In the genomic region with DNA sequence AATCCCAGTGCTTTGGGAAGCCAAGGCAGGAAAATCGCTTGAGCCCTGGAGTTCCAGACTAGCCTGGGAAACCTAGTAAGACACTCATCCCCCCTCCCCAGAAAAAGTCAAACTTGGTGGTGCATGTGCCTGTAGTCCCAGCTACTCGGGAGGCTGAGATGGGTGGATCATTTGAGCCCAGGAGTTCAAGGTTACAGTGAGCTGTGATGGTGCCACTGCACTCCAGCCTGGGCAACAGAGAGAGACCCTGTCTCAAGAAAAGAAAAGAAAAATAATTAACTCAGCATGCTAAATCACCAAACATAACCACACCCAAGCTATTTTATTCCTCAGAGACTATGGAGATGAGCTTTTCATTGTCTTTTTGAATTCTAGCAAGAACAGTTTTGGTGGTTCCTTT, we compare ENCODE assay signal across 26 cellular contexts. TPM values are rescaled to one million over a fixed set of nuclear protein-coding genes. Genes with fewer than 3 reads are reported as not detected.
A peak's percentile ranks its signal among the peaks of the same experiment; 100 is the strongest.
DNase-seq lines count a peak whose midpoint lies in the region; ATAC-seq, FAIRE-seq and TF ChIP-seq lines count a peak whose summit lies in the region.
"Had no signal": no experiment of that assay in that cellular context is flagged by ENCODE, and none has a peak within 500 bp of the region (broad histone marks: within the 10 kb centered on the region; RNA-seq: fewer than 3 reads in every experiment).

No MANE protein-coding gene starts in this region.

- no peaks in the 10 kb centered on the region for H3F3A ChIP-seq in SK-N-SH (replicated peaks; ENCODE audit: insufficient read depth)

- H3K27ac ChIP-seq in SK-N-SH (ENCODE audit: low read depth in 2 of 2, low read length in 1 of 2) (no peak overlapping the region; a peak in 1 of 4 replicates), mesendoderm (ENCODE audit: low read depth, low read length) (no peak overlapping the region), vagina (peak overlapping the region; percentile 26)
- H3K27ac ChIP-seq: 22Rv1, HL-60, KMS-11, Peyer's patch, SJSA1 had no signal

- no peak for TF ChIP-seq POLR2A in vagina (IDR thresholded peaks at IDR 0.05)

- intact Hi-C loops in vagina (cut with DNase I) (no loop called here), Right ventricle myocardium inferior (cut with DNase I) (loop anchor here (5.0 kb wide), 1 partner anchor 152 kb away; a partner anchor contains a TSS)

- no peak overlapping the region for H3K23ac ChIP-seq in mesendoderm (ENCODE audit: low read length)

- no peak overlapping the region for H3K4me2 ChIP-seq in SK-N-SH
- no peak overlapping the region for H3K4me2 ChIP-seq in mesendoderm (ENCODE audit: low read length)

- 73% methylated on average over 2 of the region's 2 CpGs for WGBS in SK-N-SH (ENCODE audit: low lambda C conversion rate)
- no CpG with 5 or more reads among the region's 2 CpGs for WGBS in mesendoderm (ENCODE audit: extremely low coverage, insufficient coverage, low lambda C conversion rate)

- H3K9me2 ChIP-seq in SK-N-SH: no peaks in the 10 kb centered on the region

- H2BK120ac ChIP-seq in mesendoderm (ENCODE audit: low read depth, low read length): no peak overlapping the region

- no peak for FAIRE-seq in HTR-8/SVneo (lab: Jason Lieb, UNC)

- CTCF ChIA-PET in SK-N-SH (lab: Yijun Ruan, JAX): interaction anchor here (1.0 to 3.6 kb wide), 25 partner anchors 8 to 459 kb away, joined by 3 to 44 read pairs (median 6); a partner anchor contains a TSS

- H3K56ac ChIP-seq in mesendoderm (ENCODE audit: low read length): no peak overlapping the region

- POLR2A ChIA-PET in SK-N-SH (lab: Yijun Ruan, JAX): interaction anchor here (1.2 kb wide), 1 partner anchor 154 kb away, joined by 4 read pairs; no protein-coding TSS in a partner anchor

- TF ChIP-seq EP300 in SK-N-SH (IDR thresholded peaks at IDR 0.05; ENCODE audit: borderline replicate concordance in 1 of 2, low read depth in 1 of 2, low read length in 1 of 2): no peak

- H3K4me1 ChIP-seq in SK-N-SH (ENCODE audit: control insufficient read depth in 1 of 2, insufficient read depth in 2 of 2, low read depth in 1 of 2, low read length in 1 of 2) (no peaks in the 10 kb centered on the region; a peak in 1 of 4 replicates), mesendoderm (ENCODE audit: control insufficient read depth, low read depth, low read length) (peaks cover 3% of the 10 kb centered on the region), vagina (peaks cover 9% of the 10 kb centered on the region)
- H3K4me1 ChIP-seq: Peyer's patch had no signal

- TF ChIP-seq CTCF in SK-N-SH (IDR thresholded peaks at IDR 0.05) (no peak), vagina (IDR thresholded peaks at IDR 0.05) (no peak)

- H3K79me2 ChIP-seq in SK-N-SH (ENCODE audit: insufficient read depth): no peaks in the 10 kb centered on the region
- no peaks in the 10 kb centered on the region for H3K79me2 ChIP-seq in mesendoderm (ENCODE audit: control insufficient read depth, insufficient read depth, low read length)

- H3K36me3 Mint-ChIP-seq in T-helper 17 cell (ENCODE audit: low read depth): no peaks in the 10 kb centered on the region
- H3K36me3 Mint-ChIP-seq: CD4-positive, alpha-beta memory T cell had no signal

- H3K27me3 ChIP-seq in SK-N-SH (ENCODE audit: insufficient read depth) (no peaks in the 10 kb centered on the region), mesendoderm (ENCODE audit: insufficient read depth, low read length, poor library complexity) (no peaks in the 10 kb centered on the region), vagina (no peaks in the 10 kb centered on the region)
- H3K27me3 ChIP-seq: BLaER1, Peyer's patch, SJSA1 had no signal

- no peak overlapping the region for H3K9ac ChIP-seq in SK-N-SH
- no peak overlapping the region for H3K9ac ChIP-seq in mesendoderm (ENCODE audit: low read length)

- no peak overlapping the region for H3K4ac ChIP-seq in mesendoderm (ENCODE audit: low read depth, low read length)

- no peak overlapping the region for H2BK15ac ChIP-seq in mesendoderm (replicated peaks; ENCODE audit: low read depth)

- peaks cover 9% of the 10 kb centered on the region for H3K27me3 Mint-ChIP-seq in T-helper 17 cell
- H3K27me3 Mint-ChIP-seq: CD4-positive, alpha-beta memory T cell had no signal

- H3K27ac Mint-ChIP-seq in T-helper 17 cell: peak overlapping the region; percentile 14

- ATAC-seq in SK-N-SH treated with all-trans-retinoic acid at 6 μM for 48 hours: peak; percentile 14
- ATAC-seq in T-helper 17 cell: no peak
- ATAC-seq in Right ventricle myocardium inferior: no peak

- H3K36me3 ChIP-seq in SK-N-SH (replicated peaks in 1 of 2; ENCODE audit: control insufficient read depth in 1 of 2, insufficient read depth in 2 of 2, low read length in 1 of 2) (no peaks in the 10 kb centered on the region), mesendoderm (ENCODE audit: control insufficient read depth, insufficient read depth, low read length) (no peaks in the 10 kb centered on the region), vagina (no peaks in the 10 kb centered on the region)
- H3K36me3 ChIP-seq: BLaER1, Peyer's patch, SJSA1 had no signal

- H3K18ac ChIP-seq in mesendoderm (ENCODE audit: low read length): no peak overlapping the region

- H4K8ac ChIP-seq in mesendoderm (ENCODE audit: low read depth, low read length): no peak overlapping the region

- no peak overlapping the region for H2AK5ac ChIP-seq in mesendoderm (ENCODE audit: low read length)

- no peak overlapping the region for H3K4me3 ChIP-seq in SK-N-SH (ENCODE audit: low read depth in 2 of 2, low read length in 1 of 2)
- H3K4me3 ChIP-seq in mesendoderm (ENCODE audit: low read length): no peak overlapping the region
- H3K4me3 ChIP-seq in vagina: no peak overlapping the region
- H3K4me3 ChIP-seq: BLaER1, Peyer's patch, SJSA1 had no signal

- no peak overlapping the region for H2BK5ac ChIP-seq in mesendoderm (ENCODE audit: low read length)

- no peak overlapping the region for H2AFZ ChIP-seq in SK-N-SH (ENCODE audit: low read depth)

- H3K4me1 Mint-ChIP-seq in T-helper 17 cell: peaks cover 3% of the 10 kb centered on the region

- H3K9me3 ChIP-seq in SK-N-SH (no peaks in the 10 kb centered on the region), T-helper 17 cell (ENCODE audit: control insufficient read depth, low read length, poor library complexity, severe bottlenecking) (no peaks in the 10 kb centered on the region), vagina (no peaks in the 10 kb centered on the region)
- H3K9me3 ChIP-seq: Caco-2, Peyer's patch, SJSA1 had no signal

- no peaks in the 10 kb centered on the region for H3K79me1 ChIP-seq in mesendoderm (ENCODE audit: low read length)

- no peaks in the 10 kb centered on the region for H4K20me1 ChIP-seq in SK-N-SH (ENCODE audit: insufficient read depth)
- H4K20me1 ChIP-seq: BLaER1 had no signal

- DNase-seq in SK-N-SH: no peak
- no peak for DNase-seq in T-helper 17 cell
- DNase-seq in mesendoderm: peak; percentile 18
- no peak for DNase-seq in vagina (ENCODE audit: extremely low spot score in 2 of 2)
- DNase-seq in HTR-8/SVneo (ENCODE audit: insufficient read length, low spot score): no peak
- no peak for DNase-seq in Right ventricle myocardium inferior (ENCODE audit: missing footprints)
- DNase-seq in SIG-M5 (lab: John Stamatoyannopoulos, UW): no peak
- DNase-seq: ACHN; Caco-2; CD4-positive, alpha-beta memory T cell; DMS 273 treated with DMSO at 0.1 percent for 48 hours; DMS79 treated with DMSO at 0.1 percent for 48 hours; HCEC 1CT; IMR-90; NCI-H1105; NCI-H146; NCI-H2029; NCI-H226; NCI-H510A treated with DMSO at 0.1 percent for 48 hours; Peyer's patch had no signal

- no peak overlapping the region for H4K5ac ChIP-seq in mesendoderm (ENCODE audit: low read length)

- H3K4me3 Mint-ChIP-seq in T-helper 17 cell: no peak overlapping the region

- TF ChIP-seq RAD21 in SK-N-SH (IDR thresholded peaks at IDR 0.05; ENCODE audit: low read length): no peak

TF ChIP-seq in SK-N-SH treated with all-trans-retinoic acid at 6 μM for 48 hours, 23 proteins besides CTCF, POLR2A, EP300 and RAD21:
- no peak for TF ChIP-seq OSR1 (CRISPR knock-in tag; IDR thresholded peaks at IDR 0.05)
- TF ChIP-seq, protein P1, sequence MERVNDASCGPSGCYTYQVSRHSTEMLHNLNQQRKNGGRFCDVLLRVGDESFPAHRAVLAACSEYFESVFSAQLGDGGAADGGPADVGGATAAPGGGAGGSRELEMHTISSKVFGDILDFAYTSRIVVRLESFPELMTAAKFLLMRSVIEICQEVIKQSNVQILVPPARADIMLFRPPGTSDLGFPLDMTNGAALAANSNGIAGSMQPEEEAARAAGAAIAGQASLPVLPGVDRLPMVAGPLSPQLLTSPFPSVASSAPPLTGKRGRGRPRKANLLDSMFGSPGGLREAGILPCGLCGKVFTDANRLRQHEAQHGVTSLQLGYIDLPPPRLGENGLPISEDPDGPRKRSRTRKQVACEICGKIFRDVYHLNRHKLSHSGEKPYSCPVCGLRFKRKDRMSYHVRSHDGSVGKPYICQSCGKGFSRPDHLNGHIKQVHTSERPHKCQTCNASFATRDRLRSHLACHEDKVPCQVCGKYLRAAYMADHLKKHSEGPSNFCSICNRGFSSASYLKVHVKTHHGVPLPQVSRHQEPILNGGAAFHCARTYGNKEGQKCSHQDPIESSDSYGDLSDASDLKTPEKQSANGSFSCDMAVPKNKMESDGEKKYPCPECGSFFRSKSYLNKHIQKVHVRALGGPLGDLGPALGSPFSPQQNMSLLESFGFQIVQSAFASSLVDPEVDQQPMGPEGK (CRISPR knock-in tag; IDR thresholded peaks at IDR 0.05; ENCODE audit: borderline replicate concordance): no peak

TF ChIP-seq in SK-N-SH, 30 proteins besides CTCF, POLR2A, EP300 and RAD21 (continues in another document):
- TF ChIP-seq, protein P2, sequence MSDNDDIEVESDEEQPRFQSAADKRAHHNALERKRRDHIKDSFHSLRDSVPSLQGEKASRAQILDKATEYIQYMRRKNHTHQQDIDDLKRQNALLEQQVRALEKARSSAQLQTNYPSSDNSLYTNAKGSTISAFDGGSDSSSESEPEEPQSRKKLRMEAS (IDR thresholded peaks at IDR 0.05; ENCODE audit: low read depth): no peak

RNA-seq across cellular contexts. Expression of a gene that starts 56.2 kb away (rescaled TPM):
- polyA plus RNA-seq in SK-N-SH (2012; rRNA removed): 0.02 and 0.03 TPM in 2 replicates
- polyA plus RNA-seq in SK-N-SH (2012; cell fraction: cytosol; rRNA removed): 0.01 TPM in 2 replicates
- polyA plus RNA-seq in SK-N-SH (2012; cell fraction: nucleus; rRNA removed): 0.01 TPM in 1 of 2 replicates, not detected in the other
- total RNA-seq in T-helper 17 cell (not detected), vagina (91.3 TPM), Right ventricle myocardium inferior (not detected)
- polyA plus RNA-seq in mesendoderm (2013, experiment 1 of 2): 0.07 TPM
- 0.04 TPM for polyA plus RNA-seq in mesendoderm (2013, experiment 2 of 2)
- total RNA-seq: CD4-positive, alpha-beta memory T cell; IMR-90; Peyer's patch; SJSA1 had no signal
- polyA plus RNA-seq: CD4-positive, alpha-beta memory T cell; IMR-90 had no signal

Comparison
In these comparisons a context has a peak if more than half of its experiments do, and no peak if none do; other contexts are left out.
1. RNA of a gene that starts 56.2 kb away (total RNA-seq): 91.3 TPM in vagina (single experiment); not detected in T-helper 17 cell and not detected in Right ventricle myocardium inferior (single experiment); every median in the first group is over 10 times any median in the second.